ENCODE assay signal across 17 cellular contexts in the genomic region with DNA sequence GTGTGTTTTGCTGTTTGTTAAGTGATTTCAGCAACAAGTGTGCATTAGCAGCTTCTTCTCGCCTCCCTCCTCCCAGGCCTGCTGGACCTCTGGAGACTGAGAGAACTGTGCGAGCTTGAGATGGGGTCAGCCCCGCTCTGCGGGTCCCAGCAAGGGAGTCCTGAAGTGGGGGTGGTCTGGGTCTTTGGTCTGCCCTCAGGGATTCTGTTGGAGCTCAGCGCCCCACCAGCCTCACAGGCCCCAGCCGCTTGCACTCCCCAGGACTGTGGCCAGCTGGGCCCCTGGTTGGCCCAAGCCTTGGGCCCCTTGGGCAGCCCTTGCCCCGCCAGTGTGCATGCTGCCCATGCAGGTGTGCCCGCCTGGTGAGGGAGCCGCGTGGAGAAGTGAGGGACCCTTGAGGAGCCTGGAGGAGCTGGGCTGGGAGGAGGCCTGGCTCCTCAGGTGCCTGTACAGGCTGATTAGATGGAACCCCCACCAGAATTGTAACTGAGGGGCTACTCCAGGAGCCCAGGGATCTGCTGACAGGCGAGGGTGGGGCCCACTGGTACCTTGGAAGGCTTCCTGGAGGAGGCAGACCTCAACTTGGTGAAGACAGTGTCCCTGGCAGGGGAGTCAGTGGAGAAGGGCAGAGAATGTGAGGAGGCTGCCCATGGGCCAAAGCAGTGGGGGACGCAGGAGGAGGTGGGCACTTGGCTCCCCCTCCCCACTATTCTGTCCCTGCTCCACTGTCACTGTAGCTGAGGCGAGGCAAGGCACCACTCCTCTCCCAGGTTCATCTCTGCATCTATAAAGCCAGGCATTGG. TPM values are rescaled to one million over a fixed set of nuclear protein-coding genes. Genes with fewer than 3 reads are reported as not detected.
A peak's percentile ranks its signal among the peaks of the same experiment; 100 is the strongest.
DNase-seq lines count a peak whose midpoint lies in the region; TF ChIP-seq lines count a peak whose summit lies in the region.
"Had no signal": no experiment of that assay in that cellular context is flagged by ENCODE, and none has a peak within 500 bp of the region (broad histone marks: within the 10 kb centered on the region; RNA-seq: fewer than 3 reads in every experiment).

No MANE protein-coding gene starts in this region.

- POLR2A ChIA-PET in Caco-2 (lab: Charles Lee) (no interaction called here), A673 (lab: Charles Lee; ENCODE audit: low non-redundant PET) (no interaction called here)

- peaks cover 0 to 4% of the 10 kb centered on the region in 2 donors for H3K9me3 ChIP-seq in neuronal stem cell (replicated peaks in 1 of 2; ENCODE audit: control insufficient read depth in 2 of 2, insufficient read depth in 1 of 2, low read depth in 1 of 2, low read length in 2 of 2)
- no peaks in the 10 kb centered on the region for H3K9me3 ChIP-seq in Caco-2
- no peaks in the 10 kb centered on the region for H3K9me3 ChIP-seq in A673 (ENCODE audit: low read depth, low read length, poor library complexity, severe bottlenecking)
- H3K9me3 ChIP-seq: SJSA1, suprapubic skin had no signal

- no peak overlapping the region for H4K91ac ChIP-seq in neuronal stem cell (ENCODE audit: low read depth, low read length, poor library complexity)

- H2AFZ ChIP-seq in neuronal stem cell (ENCODE audit: low read length): no peak overlapping the region

- peak overlapping the region; percentile 63 for H3K18ac ChIP-seq in neuronal stem cell (ENCODE audit: low read length)

- H3K27ac ChIP-seq in neuronal stem cell (replicated peaks; ENCODE audit: low read length) (no peak overlapping the region), A673 (ENCODE audit: low read depth, low read length, poor library complexity, severe bottlenecking) (no peak overlapping the region)
- H3K27ac ChIP-seq: SJSA1, suprapubic skin had no signal

- CTCF ChIA-PET in Caco-2 (lab: Charles Lee): no interaction called here
- CTCF ChIA-PET in A673 (lab: Charles Lee): no interaction called here

- peaks cover 2% of the 10 kb centered on the region for H3K79me1 ChIP-seq in neuronal stem cell (ENCODE audit: low read depth, low read length)

- no peak overlapping the region for H3K4me3 Mint-ChIP-seq in Caco-2 (ENCODE audit: unreplicated experiment)

- peak overlapping the region; percentile 50 for H3K14ac ChIP-seq in neuronal stem cell (ENCODE audit: low read length)

- peaks cover 15 to 17% of the 10 kb centered on the region in 2 donors for H3K4me1 ChIP-seq in neuronal stem cell (ENCODE audit: control insufficient read depth in 2 of 2, insufficient read depth in 1 of 2, low read depth in 1 of 2, low read length in 2 of 2)
- no peaks in the 10 kb centered on the region for H3K4me1 ChIP-seq in Caco-2
- no peaks in the 10 kb centered on the region for H3K4me1 ChIP-seq in A673 (ENCODE audit: insufficient read depth, low read length, poor library complexity, severe bottlenecking)
- H3K4me1 ChIP-seq: SJSA1 had no signal

- H2BK15ac ChIP-seq in neuronal stem cell (ENCODE audit: low read length): peak overlapping the region; percentile 60

- no peaks in the 10 kb centered on the region for H3K4me1 Mint-ChIP-seq in Caco-2 (ENCODE audit: low read depth, unreplicated experiment)

- TF ChIP-seq CTCF in Caco-2 (IDR thresholded peaks at IDR 0.05; ENCODE audit: insufficient read depth in 1 of 2, low read depth in 1 of 2, low read length in 1 of 2, severe bottlenecking in 1 of 2, unreplicated experiment in 1 of 2) (no peak), A673 (conservative IDR thresholded peaks at IDR 0.05; ENCODE audit: low read depth, low read length) (no peak)

- H2BK120ac ChIP-seq in neuronal stem cell (ENCODE audit: low read depth, low read length): peak overlapping the region; percentile 43

- no peak overlapping the region for H2BK5ac ChIP-seq in neuronal stem cell (ENCODE audit: low read length)

- no peaks in the 10 kb centered on the region for H3K9me3 Mint-ChIP-seq in Caco-2 (ENCODE audit: unreplicated experiment)
- H3K9me3 Mint-ChIP-seq: activated T-helper 2 cell treated with anti-CD3 and anti-CD28 coated beads, Interferon-gamma antibody, Interleukin-2, Interleukin-4, amounts not matched to agents 10 μg/mL and 5 μg/mL and 100 μg/mL, durations not matched to agents 14 hours and 24 hours and 36 hours had no signal

- H3K9ac ChIP-seq in neuronal stem cell (ENCODE audit: low read depth, low read length, poor library complexity): peak overlapping the region; percentile 46

- intact Hi-C loops in Caco-2 (cut with micrococcal nuclease; ENCODE audit: unreplicated experiment) (no loop called here), A673 (cut with micrococcal nuclease; ENCODE audit: unreplicated experiment) (no loop called here)

- no CpG with 5 or more reads among the region's 13 CpGs for WGBS in neuronal stem cell (ENCODE audit: extremely low coverage in 2 of 2, insufficient read length in 2 of 2, insufficient replicate concordance in 1 of 2), 2 donors

- H3K36me3 Mint-ChIP-seq in Caco-2 (ENCODE audit: insufficient read depth, unreplicated experiment): no peaks in the 10 kb centered on the region

- H2AK5ac ChIP-seq in neuronal stem cell (ENCODE audit: low read depth, low read length): peak overlapping the region; percentile 86

- no peak overlapping the region for H3K27ac Mint-ChIP-seq in Caco-2 (ENCODE audit: unreplicated experiment)
- H3K27ac Mint-ChIP-seq: activated T-helper 2 cell treated with anti-CD3 and anti-CD28 coated beads, Interferon-gamma antibody, Interleukin-2, Interleukin-4, amounts not matched to agents 10 μg/mL and 5 μg/mL and 100 μg/mL, durations not matched to agents 14 hours and 24 hours and 36 hours had no signal

- no peak overlapping the region for H3K4ac ChIP-seq in neuronal stem cell (ENCODE audit: low read length)

- no peak overlapping the region for H2BK12ac ChIP-seq in neuronal stem cell (ENCODE audit: low read length)

- no peak overlapping the region for H3K4me2 ChIP-seq in neuronal stem cell (ENCODE audit: insufficient read depth, low read length, poor library complexity, severe bottlenecking)

- H3K23ac ChIP-seq in neuronal stem cell (ENCODE audit: low read depth, low read length, poor library complexity): peak overlapping the region; percentile 2

- no peaks in the 10 kb centered on the region for H3K27me3 Mint-ChIP-seq in Caco-2 (ENCODE audit: insufficient read depth, unreplicated experiment)

- peaks cover 4 to 6% of the 10 kb centered on the region in 2 donors for H3K36me3 ChIP-seq in neuronal stem cell (replicated peaks in 1 of 2; ENCODE audit: control insufficient read depth in 2 of 2, insufficient read depth in 2 of 2, low read length in 2 of 2)
- H3K36me3 ChIP-seq in Caco-2 (ENCODE audit: control insufficient read depth, insufficient read depth, low read length): no peaks in the 10 kb centered on the region; the same call in 1 of the 2 replicates
- no peaks in the 10 kb centered on the region for H3K36me3 ChIP-seq in A673 (ENCODE audit: insufficient read depth, low read length, poor library complexity, severe bottlenecking)
- H3K36me3 ChIP-seq: SJSA1 had no signal

- H3K4me3 ChIP-seq in neuronal stem cell (ENCODE audit: low read length in 2 of 2): no peak overlapping the region
- no peak overlapping the region for H3K4me3 ChIP-seq in Caco-2 (ENCODE audit: low read depth, low read length)
- no peak overlapping the region for H3K4me3 ChIP-seq in A673 (ENCODE audit: low read depth, low read length, poor library complexity, severe bottlenecking)
- H3K4me3 ChIP-seq: SJSA1, suprapubic skin had no signal

- H3K27me3 ChIP-seq in neuronal stem cell (ENCODE audit: control insufficient read depth in 3 of 3, insufficient read depth in 3 of 3, low read depth in 1 of 3, low read length in 3 of 3) (no peaks in the 10 kb centered on the region), Caco-2 (replicated peaks; ENCODE audit: control insufficient read depth, insufficient read depth, low read length) (no peaks in the 10 kb centered on the region), A673 (replicated peaks; ENCODE audit: insufficient read depth, low read depth, low read length, poor library complexity) (no peaks in the 10 kb centered on the region)
- H3K27me3 ChIP-seq: SJSA1, suprapubic skin had no signal

- H4K8ac ChIP-seq in neuronal stem cell (ENCODE audit: low read depth, low read length): no peak overlapping the region

- peak; percentile 5 for DNase-seq in 8988T
- peak; percentile 3 for DNase-seq in AG20443 (ENCODE audit: low spot score)
- peak; percentile 10 for DNase-seq in activated CD8-positive, alpha-beta memory T cell treated with anti-CD3 and anti-CD28 coated beads, Interleukin-2, amount 50 U/mL, for 4 hours
- DNase-seq in neuronal stem cell (ENCODE audit: low spot score): no peak
- no peak for DNase-seq in Caco-2
- DNase-seq in activated effector memory CD4-positive, alpha-beta T cell treated with anti-CD3 and anti-CD28 coated beads, Interleukin-2, amount 50 U/mL, for 16 hours: no peak
- DNase-seq in A673 (ENCODE audit: low spot score): no peak
- DNase-seq: activated CD4-positive, alpha-beta T cell treated with anti-CD3 and anti-CD28 coated beads for 4 hours; DMS 273 treated with DMSO at 0.1 percent for 48 hours; KBM-7; NCI-H2029; NCI-H524; occipital lobe; stimulated activated CD4-positive, alpha-beta T cell treated with anti-CD3 and anti-CD28 coated beads, Interleukin-4, amount 100 ng/mL, for 1 hour had no signal

- BruUV-seq in Caco-2 (replicated peaks; lab: Mats Ljungman, UMichigan) (no TSS peak), A673 (replicated peaks; lab: Mats Ljungman, UMichigan) (no TSS peak)

RNA-seq across cellular contexts. Expression of a gene that starts 56.7 kb away (rescaled TPM):
- polyA plus RNA-seq in neuronal stem cell (2013, experiment 1 of 2): 20.9 TPM
- 20.1 TPM for polyA plus RNA-seq in neuronal stem cell (2013, experiment 2 of 2)
- total RNA-seq in Caco-2 (2022) (0.54 TPM in 1 of 2 replicates, not detected in the other), A673 (2021) (0.84 and 1.3 TPM in 2 replicates)
- total RNA-seq: SJSA1 had no signal

Comparison
In these comparisons a context has a peak if more than half of its experiments do, and no peak if none do; other contexts are left out.
1. DNase-seq: peak in 8988T (single experiment), AG20443 (single experiment) and activated CD8-positive, alpha-beta memory T cell treated with anti-CD3 and anti-CD28 coated beads, Interleukin-2, amount 50 U/mL, for 4 hours (single experiment); none in neuronal stem cell (single experiment), Caco-2 (0 of 2), activated effector memory CD4-positive, alpha-beta T cell treated with anti-CD3 and anti-CD28 coated beads, Interleukin-2, amount 50 U/mL, for 16 hours (single experiment) and A673 (single experiment).